1 cellular context compared by ENCODE assay signal in the genomic region with DNA sequence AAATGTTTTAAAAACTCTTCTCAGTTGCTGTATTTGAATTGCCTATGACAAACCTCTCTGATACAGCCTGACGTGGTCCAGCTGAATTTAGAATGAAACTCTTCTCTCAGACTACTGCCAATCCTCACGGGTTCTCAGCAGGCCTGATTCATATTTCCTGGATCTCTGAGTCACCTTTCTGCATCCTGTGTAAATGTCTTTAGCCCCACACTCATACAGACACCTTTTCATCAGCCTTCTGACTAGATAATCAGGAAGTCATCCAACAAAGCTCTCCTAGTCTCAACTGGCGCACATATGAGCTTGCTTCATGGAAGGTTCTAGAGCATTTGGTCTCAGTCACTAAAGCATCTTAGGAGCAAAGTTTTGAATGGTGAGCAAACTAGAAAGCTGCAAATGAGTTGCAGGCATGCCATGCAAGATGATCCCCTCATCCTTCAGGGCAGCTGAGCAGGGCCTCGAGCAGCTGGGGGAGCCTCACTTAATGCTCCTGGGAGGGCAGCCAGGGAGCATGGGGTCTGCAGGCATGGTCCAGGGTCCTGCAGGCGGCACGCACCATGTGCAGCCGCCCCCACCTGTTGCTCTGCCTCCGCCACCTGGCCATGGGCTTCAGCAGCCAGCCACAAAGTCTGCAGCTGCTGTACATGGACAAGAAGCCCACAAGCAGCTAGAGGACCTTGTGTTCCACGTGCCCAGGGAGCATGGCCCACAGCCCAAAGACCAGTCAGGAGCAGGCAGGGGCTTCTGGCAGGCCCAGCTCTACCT.
TF ChIP-seq lines count a peak whose summit lies in the region.

No MANE protein-coding gene starts in this region.

TF ChIP-seq in HEK293, 187 proteins besides CTCF, POLR2A, EP300 and RAD21 (continued from another document):
- TF ChIP-seq AEBP2 (tag by site-specific recombination; IDR thresholded peaks at IDR 0.05; ENCODE audit: borderline replicate concordance), result no peak
